2 cellular contexts compared by ENCODE assay signal in genomic region chr20:18080836-18081235, GRCh38. TPM values are rescaled to one million over a fixed set of nuclear protein-coding genes. Genes with fewer than 3 reads are reported as not detected.
"Had no signal": no experiment of that assay in that cellular context is flagged by ENCODE, and none has a peak within 500 bp of the region (broad histone marks: within the 10 kb centered on the region; RNA-seq: fewer than 3 reads in every experiment).

No MANE protein-coding gene starts in this region.

RNA-seq across cellular contexts. Expression of gene OVOL2, which starts 23.1 kb away (rescaled TPM):
- total RNA-seq: LHCN-M2, NCI-H460 had no signal
